Comparison of ENCODE assay signal across 7 cellular contexts in genomic region chr1:145720878-145721671, GRCh38. TPM values are rescaled to one million over a fixed set of nuclear protein-coding genes. Genes with fewer than 3 reads are reported as not detected.
DNase-seq lines count a peak whose midpoint lies in the region; ATAC-seq, FAIRE-seq and TF ChIP-seq lines count a peak whose summit lies in the region.

No MANE protein-coding gene starts in this region.

- H2AFZ ChIP-seq in endothelial cell of umbilical vein (ENCODE audit: low read depth, low read length), result peak overlapping the region; percentile 87

- FAIRE-seq in endothelial cell of umbilical vein (lab: Jason Lieb, UNC), result peak; percentile 77

- no peaks in the 10 kb centered on the region for H3K9me1 ChIP-seq in endothelial cell of umbilical vein (replicated peaks; ENCODE audit: control insufficient read depth, extremely low read depth, insufficient read depth, low read length)

- H4K20me1 ChIP-seq in endothelial cell of umbilical vein (replicated peaks; ENCODE audit: control insufficient read depth, extremely low read depth, insufficient read depth, low read length), result no peaks in the 10 kb centered on the region

- BruUV-seq in endothelial cell of umbilical vein (replicated peaks; lab: Mats Ljungman, UMichigan), result no TSS peak

- peaks cover 0 to 4% of the 10 kb centered on the region in 2 experiments for H3K27me3 ChIP-seq in endothelial cell of umbilical vein (ENCODE audit: control insufficient read depth in 2 of 2, insufficient read depth in 2 of 2, low read length in 2 of 2)
- peaks cover 8% of the 10 kb centered on the region for H3K27me3 ChIP-seq in mononuclear cell (ENCODE audit: insufficient read depth, low read length)

- no peak for TF ChIP-seq POLR2A in endothelial cell of umbilical vein (IDR thresholded peaks at IDR 0.05; ENCODE audit: low read depth, low read length)

- peaks cover 9% of the 10 kb centered on the region for H3K4me1 ChIP-seq in endothelial cell of umbilical vein (ENCODE audit: control insufficient read depth, extremely low read depth, insufficient read depth, low read length)
- H3K4me1 ChIP-seq in mononuclear cell (ENCODE audit: insufficient read depth, low read length), result peaks cover 33% of the 10 kb centered on the region

- H3K36me3 ChIP-seq in endothelial cell of umbilical vein (ENCODE audit: control insufficient read depth in 2 of 2, extremely low read depth in 1 of 2, insufficient read depth in 2 of 2, low read length in 2 of 2), result no peaks in the 10 kb centered on the region

- CTCF ChIA-PET in endothelial cell of umbilical vein (lab: Charles Lee), result interaction anchor here (0.7 to 2.6 kb wide), 28 partner anchors 8 to 297 kb away, joined by 3 to 15 read pairs (median 5); partner anchors contain the start of genes PDZK1, POLR3C and RNF115

- H3K9ac ChIP-seq in endothelial cell of umbilical vein (replicated peaks; ENCODE audit: extremely low read depth, insufficient read depth, low read length), result peak overlapping the region; percentile 21

- ATAC-seq in HG02970 (IDR thresholded peaks at IDR 0.05; ENCODE audit: low FRiP score, unreplicated experiment), result peak; percentile 71

- H3K27ac ChIP-seq in endothelial cell of umbilical vein (ENCODE audit: insufficient read depth, low read depth, low read length), result no peak overlapping the region

- H3K9me3 ChIP-seq in endothelial cell of umbilical vein (replicated peaks; ENCODE audit: control insufficient read depth, insufficient read depth, low read length), result no peaks in the 10 kb centered on the region
- H3K9me3 ChIP-seq in mononuclear cell (ENCODE audit: low read depth, low read length), result no peaks in the 10 kb centered on the region

- peak overlapping the region; percentile 40 for H3K4me2 ChIP-seq in endothelial cell of umbilical vein (ENCODE audit: insufficient read depth, low read length)

- intact Hi-C loops in endothelial cell of umbilical vein (cut with micrococcal nuclease), result loop anchor here (2.0 kb wide), 3 partner anchors 104 to 292 kb away; partner anchors contain the start of genes POLR3C and RNF115

- TF ChIP-seq CTCF in GM12872 (IDR thresholded peaks at IDR 0.05; ENCODE audit: insufficient read depth, low read depth, low read length), result peak; percentile 91
- peak; percentile 91 to 94 for TF ChIP-seq CTCF in endothelial cell of umbilical vein (IDR thresholded peaks at IDR 0.05; ENCODE audit: extremely low read depth in 1 of 2, insufficient read depth in 1 of 2, low read depth in 1 of 2, low read length in 2 of 2)

- H3K79me2 ChIP-seq in endothelial cell of umbilical vein (ENCODE audit: control insufficient read depth, insufficient read depth, low read length), result no peaks in the 10 kb centered on the region

- POLR2A ChIA-PET in endothelial cell of umbilical vein (lab: Charles Lee), result no interaction called here

- dilution Hi-C loops in endothelial cell of umbilical vein (cut with MboI; ENCODE audit: extremely low pct_ligation_motif_present, low sequenced_read_pairs), result no loop called here

- peak overlapping the region in 2 of 3 experiments; percentile 29 to 30 for H3K4me3 ChIP-seq in endothelial cell of umbilical vein (replicated peaks in 1 of 3; ENCODE audit: insufficient read depth in 1 of 3, low read depth in 1 of 3, low read length in 3 of 3)
- H3K4me3 ChIP-seq in mononuclear cell (ENCODE audit: low read length), result peak overlapping the region; percentile 15

- peak; percentile 8 for DNase-seq in NOMO-1 treated with DMSO at 0.1 percent for 48 hours (lab: John Stamatoyannopoulos, UW; ENCODE audit: unreplicated experiment)
- DNase-seq in activated CD8-positive, alpha-beta memory T cell treated with anti-CD3 and anti-CD28 coated beads, Interleukin-2, amount 50 U/mL, for 4 hours, result peak; percentile 76
- peak; percentile 41 for DNase-seq in endothelial cell of umbilical vein (ENCODE audit: low read depth, low spot score)
- DNase-seq in stimulated activated CD8-positive, alpha-beta memory T cell treated with anti-CD3 and anti-CD28 coated beads, Interleukin-4, amount 100 ng/mL, for 24 hours (ENCODE audit: low read depth), result peak; percentile 74

TF ChIP-seq in endothelial cell of umbilical vein, 7 proteins besides CTCF, POLR2A, EP300 and RAD21:
- no peak for TF ChIP-seq JUN (IDR thresholded peaks at IDR 0.05; ENCODE audit: borderline replicate concordance, insufficient read depth, insufficient read length, low read depth)
- no peak for TF ChIP-seq MYC (IDR thresholded peaks at IDR 0.05; ENCODE audit: low read depth, low read length)
- TF ChIP-seq, protein P1, sequence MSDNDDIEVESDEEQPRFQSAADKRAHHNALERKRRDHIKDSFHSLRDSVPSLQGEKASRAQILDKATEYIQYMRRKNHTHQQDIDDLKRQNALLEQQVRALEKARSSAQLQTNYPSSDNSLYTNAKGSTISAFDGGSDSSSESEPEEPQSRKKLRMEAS (IDR thresholded peaks at IDR 0.05; ENCODE audit: insufficient read depth, insufficient read length), result no peak
- no peak for TF ChIP-seq GATA2 (IDR thresholded peaks at IDR 0.05; ENCODE audit: insufficient read depth, insufficient read length, low read depth, low read length)
- no peak for TF ChIP-seq FOS (IDR thresholded peaks at IDR 0.05; ENCODE audit: borderline replicate concordance, insufficient read depth, low read length)
- no peak for TF ChIP-seq POLR2AphosphoS5 (IDR thresholded peaks at IDR 0.05; ENCODE audit: insufficient read depth, low read depth, low read length)
- no peak for TF ChIP-seq EZH2 (IDR thresholded peaks at IDR 0.05; ENCODE audit: borderline replicate concordance, low read depth, low read length, severe bottlenecking)

RNA-seq across cellular contexts. Expression of gene CD160, which starts 1.8 kb away (rescaled TPM):
- not detected in 2 replicates for total RNA-seq in endothelial cell of umbilical vein
- not detected in 2 replicates for polyA plus RNA-seq in endothelial cell of umbilical vein
- not detected in 2 replicates for polyA plus RNA-seq in endothelial cell of umbilical vein (2011; cell fraction: cytosol; rRNA removed)
- polyA plus RNA-seq in endothelial cell of umbilical vein (2011; cell fraction: nucleus; rRNA removed), result not detected in 2 replicates
- 0.18 and 0.51 TPM in 2 replicates for polyA plus RNA-seq in endothelial cell of umbilical vein (2012)
- polyA minus RNA-seq in endothelial cell of umbilical vein, result not detected in 2 replicates
- not detected for polyA minus RNA-seq in endothelial cell of umbilical vein (2011; cell fraction: cytosol; rRNA and poly(A)+ RNA removed)
- polyA minus RNA-seq in endothelial cell of umbilical vein (2011; cell fraction: nucleus; rRNA and poly(A)+ RNA removed), result not detected in 2 replicates
- 9.0 TPM for total RNA-seq in mononuclear cell

RNA-seq across cellular contexts. Expression of gene PDZK1, which starts 13.9 kb away (rescaled TPM):
- total RNA-seq in endothelial cell of umbilical vein (0.58 TPM in 1 of 2 replicates, not detected in the other), mononuclear cell (0.10 TPM)
- 0.03 and 0.11 TPM in 2 replicates for polyA plus RNA-seq in endothelial cell of umbilical vein
- 0.04 and 0.05 TPM in 2 replicates for polyA plus RNA-seq in endothelial cell of umbilical vein (2011; cell fraction: cytosol; rRNA removed)
- polyA plus RNA-seq in endothelial cell of umbilical vein (2011; cell fraction: nucleus; rRNA removed), result 1.2 and 1.6 TPM in 2 replicates
- polyA plus RNA-seq in endothelial cell of umbilical vein (2012), result 0.29 and 0.43 TPM in 2 replicates
- polyA minus RNA-seq in endothelial cell of umbilical vein, result 0.29 TPM in 1 of 2 replicates, not detected in the other
- not detected for polyA minus RNA-seq in endothelial cell of umbilical vein (2011; cell fraction: cytosol; rRNA and poly(A)+ RNA removed)
- 0.48 TPM in 1 of 2 replicates, not detected in the other for polyA minus RNA-seq in endothelial cell of umbilical vein (2011; cell fraction: nucleus; rRNA and poly(A)+ RNA removed)

Comparison
In these comparisons a context has a peak if more than half of its experiments do, and no peak if none do; other contexts are left out.
1. DNase-seq: peak in every context shown above with its lines; median percentile 76 in activated CD8-positive, alpha-beta memory T cell treated with anti-CD3 and anti-CD28 coated beads, Interleukin-2, amount 50 U/mL, for 4 hours; 74 in stimulated activated CD8-positive, alpha-beta memory T cell treated with anti-CD3 and anti-CD28 coated beads, Interleukin-4, amount 100 ng/mL, for 24 hours; 41 in endothelial cell of umbilical vein; 8 in NOMO-1 treated with DMSO at 0.1 percent for 48 hours.
2. RNA of gene CD160, which starts 1.8 kb away (total RNA-seq): 9.0 TPM in mononuclear cell (single experiment); not detected in endothelial cell of umbilical vein; every median in the first group is over 10 times any median in the second.